Comparison of ENCODE assay signal across 18 cellular contexts in the genomic region with DNA sequence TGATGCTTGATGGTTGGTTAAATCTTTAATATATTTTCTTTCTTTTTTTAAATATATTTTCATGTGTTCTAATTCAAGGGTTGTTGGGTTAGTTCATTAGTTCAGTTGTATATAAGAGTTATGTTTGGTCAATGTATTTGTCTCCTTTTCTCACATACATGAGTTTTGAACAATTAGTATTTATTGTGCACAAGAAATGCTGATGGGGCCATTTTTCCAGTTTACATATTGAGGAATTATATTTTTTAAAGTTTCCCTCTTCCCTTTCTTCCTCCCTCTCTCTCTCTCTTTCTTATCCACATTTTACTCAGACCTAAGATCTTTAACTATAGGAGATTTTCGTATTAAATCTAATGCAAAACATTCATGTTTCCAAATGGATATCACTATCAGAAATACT.
DNase-seq lines count a peak whose midpoint lies in the region; ATAC-seq and TF ChIP-seq lines count a peak whose summit lies in the region.
"Had no signal": no experiment of that assay in that cellular context is flagged by ENCODE, and none has a peak within 500 bp of the region (broad histone marks: within the 10 kb centered on the region; RNA-seq: fewer than 3 reads in every experiment).

No MANE protein-coding gene starts in this region.

- POLR2A ChIA-PET in activated CD8-positive, alpha-beta T cell treated with anti-CD3 and anti-CD28 coated beads for 36 hours (lab: Charles Lee), result interaction anchor here (0.7 kb wide), 1 partner anchor 928 kb away, joined by 3 read pairs; no protein-coding TSS in a partner anchor
- POLR2A ChIA-PET in activated CD8-positive, alpha-beta T cell treated with anti-CD3 and anti-CD28 coated beads, Interleukin-2, amount 10 ng/mL, durations not matched to agents 7 days and 5 days (lab: Charles Lee), result no interaction called here

- H3K27ac Mint-ChIP-seq in activated CD8-positive, alpha-beta T cell treated with anti-CD3 and anti-CD28 coated beads for 36 hours, result peak overlapping the region; percentile 50
- H3K27ac Mint-ChIP-seq in activated CD8-positive, alpha-beta T cell treated with anti-CD3 and anti-CD28 coated beads, Interleukin-2, amount 10 ng/mL, durations not matched to agents 7 days and 5 days, result no peak overlapping the region
- peak overlapping the region; percentile 81 for H3K27ac Mint-ChIP-seq in activated T-helper 17 cell treated with anti-CD3 and anti-CD28 coated beads, Interleukin-2, amount 50 U/mL, for 72 hours
- peak overlapping the region; percentile 45 to 61 for H3K27ac Mint-ChIP-seq in natural killer cell treated with Interleukin-12 subunit alpha and Interleukin-12 subunit beta and Interleukin-15 and Interleukin-18, amount 100 ng/mL, for 72 hours
- H3K27ac Mint-ChIP-seq: H9 had no signal

- in situ Hi-C loops in HAP-1 (cut with MboI; ENCODE audit: low sequenced_read_pairs), result no loop called here

- H3K4me3 Mint-ChIP-seq in activated CD8-positive, alpha-beta T cell treated with anti-CD3 and anti-CD28 coated beads for 36 hours, result no peak overlapping the region
- H3K4me3 Mint-ChIP-seq in activated CD8-positive, alpha-beta T cell treated with anti-CD3 and anti-CD28 coated beads, Interleukin-2, amount 10 ng/mL, durations not matched to agents 7 days and 5 days, result no peak overlapping the region
- H3K4me3 Mint-ChIP-seq in activated T-helper 17 cell treated with anti-CD3 and anti-CD28 coated beads, Interleukin-2, amount 50 U/mL, for 72 hours, result no peak overlapping the region
- no peak overlapping the region for H3K4me3 Mint-ChIP-seq in natural killer cell treated with Interleukin-12 subunit alpha and Interleukin-12 subunit beta and Interleukin-15 and Interleukin-18, amount 100 ng/mL, for 72 hours
- H3K4me3 Mint-ChIP-seq: activated T-cell treated with anti-CD3 and anti-CD28 coated beads, Interleukin-2, amount 50 U/mL, for 24 hours; H9 had no signal

- H3K27me3 ChIP-seq in DOHH2 (ENCODE audit: control insufficient read depth, low read length) (no peaks in the 10 kb centered on the region), colonic mucosa (no peaks in the 10 kb centered on the region), HAP-1 (ENCODE audit: low read depth) (no peaks in the 10 kb centered on the region)
- H3K27me3 ChIP-seq: stomach, tibial nerve had no signal

- no peak overlapping the region for H3K9ac ChIP-seq in colonic mucosa (ENCODE audit: low read depth in 2 of 2, low read length in 2 of 2)

- CTCF ChIA-PET in activated CD8-positive, alpha-beta T cell treated with anti-CD3 and anti-CD28 coated beads for 36 hours (lab: Charles Lee), result interaction anchor here (1.2 to 2.4 kb wide), 3 partner anchors 12 to 143 kb away, joined by 3 to 15 read pairs (median 11); no protein-coding TSS in a partner anchor
- CTCF ChIA-PET in activated CD8-positive, alpha-beta T cell treated with anti-CD3 and anti-CD28 coated beads, Interleukin-2, amount 10 ng/mL, durations not matched to agents 7 days and 5 days (lab: Charles Lee), result interaction anchor here (1.1 to 3.0 kb wide), 6 partner anchors 12 to 152 kb away, joined by 3 to 10 read pairs (median 6); partner anchors contain the start of gene LIX1

- no peak for DNase-seq in activated CD8-positive, alpha-beta T cell treated with anti-CD3 and anti-CD28 coated beads for 36 hours
- no peak for DNase-seq in activated CD8-positive, alpha-beta T cell treated with anti-CD3 and anti-CD28 coated beads, Interleukin-2, amount 10 ng/mL, durations not matched to agents 7 days and 5 days
- no peak for DNase-seq in natural killer cell treated with Interleukin-12 subunit alpha and Interleukin-12 subunit beta and Interleukin-15 and Interleukin-18, amount 100 ng/mL, for 72 hours (ENCODE audit: low spot score)
- DNase-seq in colonic mucosa, result no peak
- DNase-seq in HAP-1 (ENCODE audit: low spot score in 2 of 2), result no peak
- DNase-seq: 8988T; activated CD8-positive, alpha-beta memory T cell treated with anti-CD3 and anti-CD28 coated beads for 24 hours; activated naive CD4-positive, alpha-beta T cell treated with anti-CD3 and anti-CD28 coated beads, Interleukin-2, amount 50 U/mL, for 16 hours; activated T-cell treated with anti-CD3 and anti-CD28 coated beads, Interleukin-2, amount 50 U/mL, for 24 hours; H9; kidney glomerular epithelial cell; NCI-H526; stimulated activated CD4-positive, alpha-beta T cell treated with anti-CD3 and anti-CD28 coated beads, Interleukin-4, amount 100 ng/mL, for 1 hour; stomach had no signal

- peak overlapping the region; percentile 24; the same call in 1 of the 2 replicates for H3K4me3 ChIP-seq in DOHH2 (ENCODE audit: low read length)
- no peak overlapping the region for H3K4me3 ChIP-seq in colonic mucosa
- H3K4me3 ChIP-seq in HAP-1, result no peak overlapping the region
- H3K4me3 ChIP-seq: stomach, tibial nerve had no signal

- H3K9me2 ChIP-seq in DOHH2 (replicated peaks; ENCODE audit: control insufficient read depth, low read length), result no peaks in the 10 kb centered on the region

- peaks cover 56% of the 10 kb centered on the region for H3K36me3 ChIP-seq in DOHH2 (ENCODE audit: control insufficient read depth, low read length)
- H3K36me3 ChIP-seq in colonic mucosa, result no peaks in the 10 kb centered on the region
- H3K36me3 ChIP-seq in HAP-1 (replicated peaks), result no peaks in the 10 kb centered on the region; the same call in 1 of the 2 replicates

- no peaks in the 10 kb centered on the region for H3K9me3 Mint-ChIP-seq in activated CD8-positive, alpha-beta T cell treated with anti-CD3 and anti-CD28 coated beads for 36 hours
- no peaks in the 10 kb centered on the region for H3K9me3 Mint-ChIP-seq in activated CD8-positive, alpha-beta T cell treated with anti-CD3 and anti-CD28 coated beads, Interleukin-2, amount 10 ng/mL, durations not matched to agents 7 days and 5 days (ENCODE audit: insufficient read depth)
- no peaks in the 10 kb centered on the region for H3K9me3 Mint-ChIP-seq in activated T-helper 17 cell treated with anti-CD3 and anti-CD28 coated beads, Interleukin-2, amount 50 U/mL, for 72 hours
- no peaks in the 10 kb centered on the region for H3K9me3 Mint-ChIP-seq in natural killer cell treated with Interleukin-12 subunit alpha and Interleukin-12 subunit beta and Interleukin-15 and Interleukin-18, amount 100 ng/mL, for 72 hours
- H3K9me3 Mint-ChIP-seq: activated T-cell treated with anti-CD3 and anti-CD28 coated beads, Interleukin-2, amount 50 U/mL, for 24 hours; H9 had no signal

- no peaks in the 10 kb centered on the region for H3K27me3 Mint-ChIP-seq in activated CD8-positive, alpha-beta T cell treated with anti-CD3 and anti-CD28 coated beads for 36 hours
- H3K27me3 Mint-ChIP-seq in activated CD8-positive, alpha-beta T cell treated with anti-CD3 and anti-CD28 coated beads, Interleukin-2, amount 10 ng/mL, durations not matched to agents 7 days and 5 days (ENCODE audit: low read depth), result no peaks in the 10 kb centered on the region
- no peaks in the 10 kb centered on the region for H3K27me3 Mint-ChIP-seq in activated T-helper 17 cell treated with anti-CD3 and anti-CD28 coated beads, Interleukin-2, amount 50 U/mL, for 72 hours
- no peaks in the 10 kb centered on the region for H3K27me3 Mint-ChIP-seq in natural killer cell treated with Interleukin-12 subunit alpha and Interleukin-12 subunit beta and Interleukin-15 and Interleukin-18, amount 100 ng/mL, for 72 hours
- H3K27me3 Mint-ChIP-seq: activated T-cell treated with anti-CD3 and anti-CD28 coated beads, Interleukin-2, amount 50 U/mL, for 24 hours had no signal

- H4K20me1 ChIP-seq in DOHH2 (ENCODE audit: control insufficient read depth, insufficient read depth, low read depth, low read length), result 0 out of 2 replicates have a peak, but pooled peaks cover 3% of the 10 kb centered on the region

- H3K9me3 ChIP-seq in DOHH2 (ENCODE audit: control insufficient read depth, insufficient read depth, low read length) (no peaks in the 10 kb centered on the region), colonic mucosa (no peaks in the 10 kb centered on the region), HAP-1 (no peaks in the 10 kb centered on the region)
- H3K9me3 ChIP-seq: stomach, tibial nerve had no signal

- intact Hi-C loops in activated CD8-positive, alpha-beta T cell treated with anti-CD3 and anti-CD28 coated beads for 36 hours (cut with micrococcal nuclease), result loop anchor here (10.0 kb wide), 1 partner anchor 75 kb away; the partner anchor contains the start of gene LNPEP
- intact Hi-C loops in colonic mucosa (cut with DNase I), result loop anchor here (10.0 kb wide), 2 partner anchors 235 to 255 kb away; no protein-coding TSS in a partner anchor

- H3K4me1 ChIP-seq in DOHH2 (ENCODE audit: control insufficient read depth, low read length) (peaks cover 30% of the 10 kb centered on the region), colonic mucosa (no peaks in the 10 kb centered on the region), HAP-1 (no peaks in the 10 kb centered on the region; the same call in 1 of the 2 replicates)

- peaks cover 6% of the 10 kb centered on the region for H3F3A ChIP-seq in DOHH2 (ENCODE audit: control insufficient read depth, insufficient read depth)

- H3K4me1 Mint-ChIP-seq in activated CD8-positive, alpha-beta T cell treated with anti-CD3 and anti-CD28 coated beads for 36 hours (ENCODE audit: low read depth), result peaks cover 25% of the 10 kb centered on the region
- H3K4me1 Mint-ChIP-seq in activated CD8-positive, alpha-beta T cell treated with anti-CD3 and anti-CD28 coated beads, Interleukin-2, amount 10 ng/mL, durations not matched to agents 7 days and 5 days (ENCODE audit: low read depth), result peaks cover 15% of the 10 kb centered on the region
- H3K4me1 Mint-ChIP-seq in activated T-helper 17 cell treated with anti-CD3 and anti-CD28 coated beads, Interleukin-2, amount 50 U/mL, for 72 hours, result peaks cover 25% of the 10 kb centered on the region
- peaks cover 24 to 26% of the 10 kb centered on the region in 2 donors for H3K4me1 Mint-ChIP-seq in natural killer cell treated with Interleukin-12 subunit alpha and Interleukin-12 subunit beta and Interleukin-15 and Interleukin-18, amount 100 ng/mL, for 72 hours (ENCODE audit: low read depth in 2 of 2)

- peak overlapping the region; percentile 62; the same call in 1 of the 2 replicates for H3K27ac ChIP-seq in DOHH2 (ENCODE audit: low read depth, low read length)
- H3K27ac ChIP-seq in colonic mucosa, result no peak overlapping the region
- H3K27ac ChIP-seq: stomach, tibial nerve had no signal

- H3K36me3 Mint-ChIP-seq in activated CD8-positive, alpha-beta T cell treated with anti-CD3 and anti-CD28 coated beads for 36 hours (ENCODE audit: low read depth), result peaks cover 30% of the 10 kb centered on the region
- peaks cover 57% of the 10 kb centered on the region for H3K36me3 Mint-ChIP-seq in activated CD8-positive, alpha-beta T cell treated with anti-CD3 and anti-CD28 coated beads, Interleukin-2, amount 10 ng/mL, durations not matched to agents 7 days and 5 days (ENCODE audit: low read depth)
- H3K36me3 Mint-ChIP-seq in activated T-helper 17 cell treated with anti-CD3 and anti-CD28 coated beads, Interleukin-2, amount 50 U/mL, for 72 hours (ENCODE audit: low read depth), result peaks cover 70% of the 10 kb centered on the region
- peaks cover 29% of the 10 kb centered on the region for H3K36me3 Mint-ChIP-seq in natural killer cell treated with Interleukin-12 subunit alpha and Interleukin-12 subunit beta and Interleukin-15 and Interleukin-18, amount 100 ng/mL, for 72 hours

- no peak for TF ChIP-seq CTCF in activated CD8-positive, alpha-beta T cell treated with anti-CD3 and anti-CD28 coated beads for 36 hours (IDR thresholded peaks at IDR 0.05)
- TF ChIP-seq CTCF in DOHH2 (IDR thresholded peaks at IDR 0.05; ENCODE audit: low read depth, low read length, poor library complexity, severe bottlenecking) (no peak), colonic mucosa (IDR thresholded peaks at IDR 0.05) (no peak)

- ATAC-seq in activated CD8-positive, alpha-beta T cell treated with anti-CD3 and anti-CD28 coated beads for 36 hours, result no peak
- no peak for ATAC-seq in activated CD8-positive, alpha-beta T cell treated with anti-CD3 and anti-CD28 coated beads, Interleukin-2, amount 10 ng/mL, durations not matched to agents 7 days and 5 days
- no peak for ATAC-seq in activated T-helper 17 cell treated with anti-CD3 and anti-CD28 coated beads, Interleukin-2, amount 50 U/mL, for 72 hours (replicated peaks)
- ATAC-seq in natural killer cell treated with Interleukin-12 subunit alpha and Interleukin-12 subunit beta and Interleukin-15 and Interleukin-18, amount 100 ng/mL, for 72 hours, result no peak
- ATAC-seq in HG03135 (IDR thresholded peaks at IDR 0.05; ENCODE audit: unreplicated experiment), result no peak

- peak overlapping the region; percentile 57 for H3K4me2 ChIP-seq in DOHH2 (ENCODE audit: low read length)

- no peaks in the 10 kb centered on the region for H3K79me2 ChIP-seq in DOHH2 (ENCODE audit: control insufficient read depth, low read length)
